Comparison of ENCODE assay signal across 30 cellular contexts in genomic region chr1:7555391-7556185, GRCh38.
A peak's percentile ranks its signal among the peaks of the same experiment; 100 is the strongest.
DNase-seq lines count a peak whose midpoint lies in the region; ATAC-seq and TF ChIP-seq lines count a peak whose summit lies in the region.
"Had no signal": no experiment of that assay in that cellular context is flagged by ENCODE, and none has a peak within 500 bp of the region (broad histone marks: within the 10 kb centered on the region; RNA-seq: fewer than 3 reads in every experiment).

No MANE protein-coding gene starts in this region.

- no peak overlapping the region for H3K27ac Mint-ChIP-seq in T-helper 2 cell treated with Interferon-gamma antibody and Interleukin-4, amounts not matched to agents 5 μg/mL and 100 μg/mL, for 36 hours
- peak overlapping the region; percentile 59 for H3K27ac Mint-ChIP-seq in activated T-helper 2 cell treated with anti-CD3 and anti-CD28 coated beads, Interferon-gamma antibody, Interleukin-2, Interleukin-4, amounts not matched to agents 10 μg/mL and 5 μg/mL and 100 μg/mL, durations not matched to agents 14 hours and 24 hours and 36 hours
- H3K27ac Mint-ChIP-seq: activated B cell treated with CpG ODN at 0.5 μM for 24 hours; activated CD4-positive, alpha-beta memory T cell treated with anti-CD3 and anti-CD28 coated beads, Interleukin-2, amount 10 ng/mL, durations not matched to agents 7 days and 5 days; T-helper 17 cell; type B pancreatic cell had no signal

- H3K4me3 ChIP-seq in suprapubic skin, result no peak overlapping the region
- H3K4me3 ChIP-seq: HAP-1, lung had no signal

- H3K27me3 ChIP-seq in suprapubic skin, result peaks cover 12% of the 10 kb centered on the region

- H3K36me3 ChIP-seq in suprapubic skin, result no peaks in the 10 kb centered on the region
- H3K36me3 ChIP-seq: HAP-1 had no signal

- H3K9me3 ChIP-seq in suprapubic skin, result no peaks in the 10 kb centered on the region
- H3K9me3 ChIP-seq: HAP-1 had no signal

- peaks cover 6% of the 10 kb centered on the region for H3K4me1 ChIP-seq in suprapubic skin
- H3K4me1 ChIP-seq: HAP-1 had no signal

- H3K27me3 Mint-ChIP-seq in T-helper 2 cell treated with Interferon-gamma antibody and Interleukin-4, amounts not matched to agents 5 μg/mL and 100 μg/mL, for 36 hours (ENCODE audit: low read depth), result peaks cover 4% of the 10 kb centered on the region
- H3K27me3 Mint-ChIP-seq in activated T-helper 2 cell treated with anti-CD3 and anti-CD28 coated beads, Interferon-gamma antibody, Interleukin-2, Interleukin-4, amounts not matched to agents 10 μg/mL and 5 μg/mL and 100 μg/mL, durations not matched to agents 14 hours and 24 hours and 36 hours (ENCODE audit: low read depth), result no peaks in the 10 kb centered on the region
- H3K27me3 Mint-ChIP-seq: activated B cell treated with CpG ODN at 0.5 μM for 24 hours had no signal

- no peak for TF ChIP-seq CTCF in suprapubic skin (IDR thresholded peaks at IDR 0.05)

- TF ChIP-seq EP300 in suprapubic skin (IDR thresholded peaks at IDR 0.05), result no peak

- WGBS in suprapubic skin, result 73% methylated on average over 12 of the region's 12 CpGs

- no peak for ATAC-seq in HG03196 (IDR thresholded peaks at IDR 0.05; ENCODE audit: unreplicated experiment)
- ATAC-seq: PC-3, T-helper 17 cell had no signal

- H3K9me3 Mint-ChIP-seq in T-helper 2 cell treated with Interferon-gamma antibody and Interleukin-4, amounts not matched to agents 5 μg/mL and 100 μg/mL, for 36 hours, result no peaks in the 10 kb centered on the region
- H3K9me3 Mint-ChIP-seq in activated T-helper 2 cell treated with anti-CD3 and anti-CD28 coated beads, Interferon-gamma antibody, Interleukin-2, Interleukin-4, amounts not matched to agents 10 μg/mL and 5 μg/mL and 100 μg/mL, durations not matched to agents 14 hours and 24 hours and 36 hours, result no peaks in the 10 kb centered on the region
- H3K9me3 Mint-ChIP-seq: activated B cell treated with CpG ODN at 0.5 μM for 24 hours; activated CD4-positive, alpha-beta memory T cell treated with anti-CD3 and anti-CD28 coated beads, Interleukin-2, amount 10 ng/mL, durations not matched to agents 7 days and 5 days; central memory CD8-positive, alpha-beta T cell; type B pancreatic cell had no signal

- H3K4me1 Mint-ChIP-seq in T-helper 2 cell treated with Interferon-gamma antibody and Interleukin-4, amounts not matched to agents 5 μg/mL and 100 μg/mL, for 36 hours (ENCODE audit: low read depth), result peaks cover 8% of the 10 kb centered on the region
- H3K4me1 Mint-ChIP-seq in activated T-helper 2 cell treated with anti-CD3 and anti-CD28 coated beads, Interferon-gamma antibody, Interleukin-2, Interleukin-4, amounts not matched to agents 10 μg/mL and 5 μg/mL and 100 μg/mL, durations not matched to agents 14 hours and 24 hours and 36 hours (ENCODE audit: low read depth), result peaks cover 27% of the 10 kb centered on the region
- H3K4me1 Mint-ChIP-seq: activated B cell treated with CpG ODN at 0.5 μM for 24 hours; central memory CD8-positive, alpha-beta T cell had no signal

- no peak for TF ChIP-seq POLR2A in suprapubic skin (IDR thresholded peaks at IDR 0.05)

- DNase-seq in T-helper 2 cell treated with Interferon-gamma antibody and Interleukin-4, amounts not matched to agents 5 μg/mL and 100 μg/mL, for 36 hours (ENCODE audit: low spot score), result peak; percentile 19
- no peak for DNase-seq in T-helper 2 cell
- DNase-seq in Daoy (ENCODE audit: low read depth), result peak; percentile 49
- DNase-seq in activated T-helper 2 cell treated with anti-CD3 and anti-CD28 coated beads, Interferon-gamma antibody, Interleukin-2, Interleukin-4, amounts not matched to agents 10 μg/mL and 5 μg/mL and 100 μg/mL, durations not matched to agents 14 hours and 24 hours and 36 hours (ENCODE audit: low spot score), result no peak
- DNase-seq in myocyte (ENCODE audit: low read depth), result peak; percentile 70
- DNase-seq in OCI-M2 (lab: John Stamatoyannopoulos, UW; ENCODE audit: unreplicated experiment), result no peak
- DNase-seq in suprapubic skin (ENCODE audit: low spot score in 2 of 2), result no peak
- DNase-seq: 8988T; activated B cell treated with CpG ODN at 0.5 μM for 24 hours; activated CD4-positive, alpha-beta memory T cell treated with anti-CD3 and anti-CD28 coated beads, Interleukin-2, amount 10 ng/mL, durations not matched to agents 7 days and 5 days; activated naive CD4-positive, alpha-beta T cell; AML-193; foreskin fibroblast; GDM1; hippocampal formation; KG1; NCI-H1092; NCI-H187 treated with DMSO at 0.1 percent for 48 hours; NCI-H2227 treated with DMSO at 0.1 percent for 48 hours; NCI-H82; occipital lobe; PC-3; stimulated activated CD4-positive, alpha-beta T cell treated with anti-CD3 and anti-CD28 coated beads, Interleukin-12 subunit alpha, Interleukin-12 subunit beta, amount 100 ng/mL, for 4 hours; stimulated activated CD4-positive, alpha-beta T cell treated with anti-CD3 and anti-CD28 coated beads, Interleukin-4, amount 100 ng/mL, for 4 hours; T-helper 17 cell had no signal

- intact Hi-C loops in activated T-helper 2 cell treated with anti-CD3 and anti-CD28 coated beads, Interferon-gamma antibody, Interleukin-2, Interleukin-4, amounts not matched to agents 10 μg/mL and 5 μg/mL and 100 μg/mL, durations not matched to agents 14 hours and 24 hours and 36 hours (cut with micrococcal nuclease), result no loop called here

- H3K36me3 Mint-ChIP-seq in T-helper 2 cell treated with Interferon-gamma antibody and Interleukin-4, amounts not matched to agents 5 μg/mL and 100 μg/mL, for 36 hours (ENCODE audit: low read depth), result no peaks in the 10 kb centered on the region
- H3K36me3 Mint-ChIP-seq in activated T-helper 2 cell treated with anti-CD3 and anti-CD28 coated beads, Interferon-gamma antibody, Interleukin-2, Interleukin-4, amounts not matched to agents 10 μg/mL and 5 μg/mL and 100 μg/mL, durations not matched to agents 14 hours and 24 hours and 36 hours (ENCODE audit: low read depth), result no peaks in the 10 kb centered on the region
- H3K36me3 Mint-ChIP-seq: type B pancreatic cell had no signal

- no peak overlapping the region for H3K4me3 Mint-ChIP-seq in T-helper 2 cell treated with Interferon-gamma antibody and Interleukin-4, amounts not matched to agents 5 μg/mL and 100 μg/mL, for 36 hours
- peak overlapping the region; percentile 2 for H3K4me3 Mint-ChIP-seq in activated T-helper 2 cell treated with anti-CD3 and anti-CD28 coated beads, Interferon-gamma antibody, Interleukin-2, Interleukin-4, amounts not matched to agents 10 μg/mL and 5 μg/mL and 100 μg/mL, durations not matched to agents 14 hours and 24 hours and 36 hours (ENCODE audit: low read depth)
- H3K4me3 Mint-ChIP-seq: activated B cell treated with CpG ODN at 0.5 μM for 24 hours; activated CD4-positive, alpha-beta memory T cell treated with anti-CD3 and anti-CD28 coated beads, Interleukin-2, amount 10 ng/mL, durations not matched to agents 7 days and 5 days; central memory CD8-positive, alpha-beta T cell; T-helper 17 cell; type B pancreatic cell had no signal

- H3K27ac ChIP-seq in suprapubic skin, result no peak overlapping the region

Comparison
In these comparisons a context has a peak if more than half of its experiments do, and no peak if none do; other contexts are left out.
1. DNase-seq: peak in T-helper 2 cell treated with Interferon-gamma antibody and Interleukin-4, amounts not matched to agents 5 μg/mL and 100 μg/mL, for 36 hours (single experiment), Daoy (single experiment) and myocyte (single experiment); none in T-helper 2 cell (0 of 5), activated T-helper 2 cell treated with anti-CD3 and anti-CD28 coated beads, Interferon-gamma antibody, Interleukin-2, Interleukin-4, amounts not matched to agents 10 μg/mL and 5 μg/mL and 100 μg/mL, durations not matched to agents 14 hours and 24 hours and 36 hours (single experiment), OCI-M2 (single experiment) and suprapubic skin (0 of 2).